9 cellular contexts compared by ENCODE assay signal in genomic region chr2:215825709-215826108, GRCh38.
"Had no signal": no experiment of that assay in that cellular context is flagged by ENCODE, and none has a peak within 500 bp of the region (broad histone marks: within the 10 kb centered on the region; RNA-seq: fewer than 3 reads in every experiment).

No MANE protein-coding gene starts in this region.

- ATAC-seq: pancreas; stimulated activated effector memory CD8-positive, alpha-beta T cell treated with anti-CD3 and anti-CD28 coated beads, Interleukin-12 subunit alpha, Interleukin-12 subunit beta, amount 100 ng/mL, for 72 hours; WTC11 had no signal

- H3K4me3 ChIP-seq: adrenal gland, pancreas, skin epidermis had no signal

- H3K4me1 ChIP-seq: pancreas had no signal

- H3K27ac ChIP-seq: adrenal gland, pancreas had no signal

- H3K36me3 ChIP-seq: adrenal gland, brain microvascular endothelial cell, pancreas had no signal

- H3K9me3 ChIP-seq: adrenal gland, pancreas had no signal

- H3K27me3 ChIP-seq: adrenal gland, brain microvascular endothelial cell, pancreas had no signal

- DNase-seq: activated CD4-positive, alpha-beta T cell treated with anti-CD3 and anti-CD28 coated beads for 48 hours; activated naive CD4-positive, alpha-beta T cell treated with Interleukin-2 at 50 U/mL for 16 hours; adrenal gland; brain microvascular endothelial cell; hippocampal formation; pancreas had no signal
